ENCODE assay signal across 24 cellular contexts in genomic region chr1:156391145-156391677, GRCh38. TPM values are rescaled to one million over a fixed set of nuclear protein-coding genes. Genes with fewer than 3 reads are reported as not detected.
"Had no signal": no experiment of that assay in that cellular context is flagged by ENCODE, and none has a peak within 500 bp of the region (broad histone marks: within the 10 kb centered on the region; RNA-seq: fewer than 3 reads in every experiment).

No MANE protein-coding gene starts in this region.

- H3K27ac Mint-ChIP-seq: activated CD4-positive, alpha-beta memory T cell treated with anti-CD3 and anti-CD28 coated beads, Interleukin-2, amount 10 ng/mL, durations not matched to agents 7 days and 5 days; activated naive CD4-positive, alpha-beta T cell treated with anti-CD3 and anti-CD28 coated beads, Interleukin-2, amount 10 ng/mL, durations not matched to agents 7 days and 5 days; memory B cell; nephron progenitor cell; stimulated activated effector memory CD8-positive, alpha-beta T cell treated with anti-CD3 and anti-CD28 coated beads, Interleukin-12 subunit alpha, Interleukin-12 subunit beta, amount 100 ng/mL, for 72 hours; T-helper 1 cell treated with Interleukin-12 subunit alpha and Interleukin-12 subunit beta and Interleukin-4 antibody, amounts not matched to agents 30 μg/mL and 1 μg/mL, for 36 hours; type B pancreatic cell had no signal

- DNase-seq: activated CD4-positive, alpha-beta memory T cell treated with anti-CD3 and anti-CD28 coated beads, Interleukin-2, amount 10 ng/mL, durations not matched to agents 7 days and 5 days; activated CD4-positive, alpha-beta T cell treated with anti-CD3 and anti-CD28 coated beads for 4 hours; activated CD4-positive, CD25-positive, alpha-beta regulatory T cell; activated effector memory CD4-positive, alpha-beta T cell treated with anti-CD3 and anti-CD28 coated beads, Interleukin-2, amount 50 U/mL, for 16 hours; activated naive CD4-positive, alpha-beta T cell treated with anti-CD3 and anti-CD28 coated beads, Interleukin-2, amount 10 ng/mL, durations not matched to agents 7 days and 5 days; body of pancreas; esophagus squamous epithelium; gastrocnemius medialis; left colon; nephron progenitor cell; occipital lobe; small intestine; stimulated activated CD4-positive, alpha-beta T cell treated with anti-CD3 and anti-CD28 coated beads, Interleukin-2, amount 100 ng/mL, for 24 hours had no signal

- H3K27ac ChIP-seq: body of pancreas, esophagus squamous epithelium, gastrocnemius medialis, thoracic aorta, vagina had no signal

- ATAC-seq: body of pancreas; gastrocnemius medialis; left colon; sciatic nerve; stimulated activated effector memory CD8-positive, alpha-beta T cell treated with anti-CD3 and anti-CD28 coated beads, Interleukin-12 subunit alpha, Interleukin-12 subunit beta, amount 100 ng/mL, for 72 hours had no signal

- H3K27me3 ChIP-seq: vagina had no signal

- H3K36me3 Mint-ChIP-seq: activated naive CD4-positive, alpha-beta T cell treated with anti-CD3 and anti-CD28 coated beads, Interleukin-2, amount 10 ng/mL, durations not matched to agents 7 days and 5 days; memory B cell; stimulated activated effector memory CD8-positive, alpha-beta T cell treated with anti-CD3 and anti-CD28 coated beads, Interleukin-12 subunit alpha, Interleukin-12 subunit beta, amount 100 ng/mL, for 72 hours; type B pancreatic cell had no signal

- H3K4me3 ChIP-seq: body of pancreas, esophagus squamous epithelium, gastrocnemius medialis, thoracic aorta, vagina had no signal

- H3K9me3 Mint-ChIP-seq: activated CD4-positive, alpha-beta memory T cell treated with anti-CD3 and anti-CD28 coated beads, Interleukin-2, amount 10 ng/mL, durations not matched to agents 7 days and 5 days; activated naive CD4-positive, alpha-beta T cell treated with anti-CD3 and anti-CD28 coated beads, Interleukin-2, amount 10 ng/mL, durations not matched to agents 7 days and 5 days; nephron progenitor cell; stimulated activated effector memory CD8-positive, alpha-beta T cell treated with anti-CD3 and anti-CD28 coated beads, Interleukin-12 subunit alpha, Interleukin-12 subunit beta, amount 100 ng/mL, for 72 hours; T-helper 1 cell treated with Interleukin-12 subunit alpha and Interleukin-12 subunit beta and Interleukin-4 antibody, amounts not matched to agents 30 μg/mL and 1 μg/mL, for 36 hours; type B pancreatic cell had no signal

- H3K4me1 Mint-ChIP-seq: activated CD4-positive, alpha-beta memory T cell treated with anti-CD3 and anti-CD28 coated beads, Interleukin-2, amount 10 ng/mL, durations not matched to agents 7 days and 5 days; activated naive CD4-positive, alpha-beta T cell treated with anti-CD3 and anti-CD28 coated beads, Interleukin-2, amount 10 ng/mL, durations not matched to agents 7 days and 5 days had no signal

- H3K4me3 Mint-ChIP-seq: activated CD4-positive, alpha-beta memory T cell treated with anti-CD3 and anti-CD28 coated beads, Interleukin-2, amount 10 ng/mL, durations not matched to agents 7 days and 5 days; activated naive CD4-positive, alpha-beta T cell treated with anti-CD3 and anti-CD28 coated beads, Interleukin-2, amount 10 ng/mL, durations not matched to agents 7 days and 5 days; memory B cell; nephron progenitor cell; stimulated activated effector memory CD8-positive, alpha-beta T cell treated with anti-CD3 and anti-CD28 coated beads, Interleukin-12 subunit alpha, Interleukin-12 subunit beta, amount 100 ng/mL, for 72 hours; T-helper 1 cell treated with Interleukin-12 subunit alpha and Interleukin-12 subunit beta and Interleukin-4 antibody, amounts not matched to agents 30 μg/mL and 1 μg/mL, for 36 hours; type B pancreatic cell had no signal

- H3K36me3 ChIP-seq: esophagus squamous epithelium, gastrocnemius medialis, thoracic aorta, vagina had no signal

RNA-seq across cellular contexts. Expression of gene RHBG, which starts 22.2 kb away (rescaled TPM):
- total RNA-seq: activated CD4-positive, alpha-beta memory T cell treated with anti-CD3 and anti-CD28 coated beads, Interleukin-2, amount 10 ng/mL, durations not matched to agents 7 days and 5 days; cardiac septum; dermis microvascular lymphatic vessel endothelial cell; gastrocnemius medialis; left colon; mononuclear cell; myocyte; occipital lobe; sciatic nerve; thoracic aorta; vagina had no signal

RNA-seq across cellular contexts. Expression of gene TSACC, which starts 52.9 kb away (rescaled TPM):
- total RNA-seq: body of pancreas, cardiac septum, dermis microvascular lymphatic vessel endothelial cell, esophagus squamous epithelium, gastrocnemius medialis, left colon, mononuclear cell, myocyte, occipital lobe, sciatic nerve, thoracic aorta, vagina had no signal
